Comparison of ENCODE assay signal across 10 cellular contexts in genomic region chr20:62117658-62118057, GRCh38. TPM values are rescaled to one million over a fixed set of nuclear protein-coding genes. Genes with fewer than 3 reads are reported as not detected.
DNase-seq lines count a peak whose midpoint lies in the region; ATAC-seq and TF ChIP-seq lines count a peak whose summit lies in the region.
"Had no signal": no experiment of that assay in that cellular context is flagged by ENCODE, and none has a peak within 500 bp of the region (broad histone marks: within the 10 kb centered on the region; RNA-seq: fewer than 3 reads in every experiment).

No MANE protein-coding gene starts in this region.

- H3K27me3 Mint-ChIP-seq in activated naive CD8-positive, alpha-beta T cell treated with anti-CD3 and anti-CD28 coated beads, Interleukin-2, amount 10 ng/mL, durations not matched to agents 7 days and 5 days: no peaks in the 10 kb centered on the region

- POLR2A ChIA-PET in activated naive CD8-positive, alpha-beta T cell treated with anti-CD3 and anti-CD28 coated beads, Interleukin-2, amount 10 ng/mL, durations not matched to agents 7 days and 5 days (lab: Charles Lee): interaction anchor here (0.5 to 8.7 kb wide), 3 partner anchors 24 to 488 kb away, joined by 3 to 111 read pairs (median 5); partner anchors contain the start of gene TAF4

- ATAC-seq in activated naive CD8-positive, alpha-beta T cell treated with anti-CD3 and anti-CD28 coated beads, Interleukin-2, amount 10 ng/mL, durations not matched to agents 7 days and 5 days (ENCODE audit: low read depth): peak; percentile 53
- ATAC-seq: Panc1 had no signal

- peak overlapping the region; percentile 61 for H3K27ac Mint-ChIP-seq in activated naive CD8-positive, alpha-beta T cell treated with anti-CD3 and anti-CD28 coated beads, Interleukin-2, amount 10 ng/mL, durations not matched to agents 7 days and 5 days

- H3K36me3 Mint-ChIP-seq in activated naive CD8-positive, alpha-beta T cell treated with anti-CD3 and anti-CD28 coated beads, Interleukin-2, amount 10 ng/mL, durations not matched to agents 7 days and 5 days: no peaks in the 10 kb centered on the region

- in situ Hi-C loops in brain microvascular endothelial cell (cut with HindIII; ENCODE audit: low pct_ligation_motif_present, low sequenced_read_pairs): no loop called here

- no peak for TF ChIP-seq CTCF in brain microvascular endothelial cell (IDR thresholded peaks at IDR 0.05; ENCODE audit: low read depth, low read length, missing control alignments)

- no peaks in the 10 kb centered on the region for H3K36me3 ChIP-seq in brain microvascular endothelial cell (replicated peaks)

- peak overlapping the region; percentile 39 for H3K4me3 Mint-ChIP-seq in activated naive CD8-positive, alpha-beta T cell treated with anti-CD3 and anti-CD28 coated beads, Interleukin-2, amount 10 ng/mL, durations not matched to agents 7 days and 5 days

- H3K27ac ChIP-seq in brain microvascular endothelial cell: no peak overlapping the region

- DNase-seq in KG1 (lab: John Stamatoyannopoulos, UW) (peak; percentile 25), iPS-NIHi11 (ENCODE audit: low spot score) (no peak), hippocampal formation (lab: John Stamatoyannopoulos, UW) (no peak), brain microvascular endothelial cell (no peak), NCI-H748 (lab: John Stamatoyannopoulos, UW; ENCODE audit: unreplicated experiment) (no peak)
- peak; percentile 54 for DNase-seq in activated CD4-positive, alpha-beta T cell treated with anti-CD3 and anti-CD28 coated beads for 48 hours
- DNase-seq in activated naive CD8-positive, alpha-beta T cell treated with anti-CD3 and anti-CD28 coated beads, Interleukin-2, amount 10 ng/mL, durations not matched to agents 7 days and 5 days: peak; percentile 80
- peak in 2 of 3 donors; percentile 42 to 44 for DNase-seq in stimulated activated CD4-positive, alpha-beta T cell treated with anti-CD3 and anti-CD28 coated beads, TNF-alpha, amount 100 ng/mL, for 1 hour (ENCODE audit: low read depth in 3 of 3, low spot score in 1 of 3)
- DNase-seq: Karpas-422 had no signal

- peaks cover 8% of the 10 kb centered on the region for H3K27me3 ChIP-seq in brain microvascular endothelial cell (replicated peaks)

- H3K4me1 Mint-ChIP-seq in activated naive CD8-positive, alpha-beta T cell treated with anti-CD3 and anti-CD28 coated beads, Interleukin-2, amount 10 ng/mL, durations not matched to agents 7 days and 5 days: peaks cover 17% of the 10 kb centered on the region

- H3K4me3 ChIP-seq in brain microvascular endothelial cell (ENCODE audit: low read depth, low read length): no peak overlapping the region

- peaks cover 12% of the 10 kb centered on the region for H3K9me3 Mint-ChIP-seq in activated naive CD8-positive, alpha-beta T cell treated with anti-CD3 and anti-CD28 coated beads, Interleukin-2, amount 10 ng/mL, durations not matched to agents 7 days and 5 days

RNA-seq across cellular contexts. Expression of gene LSM14B, which starts 4.6 kb away (rescaled TPM):
- 10 to 100 TPM; 45.1 to 45.5 TPM for total RNA-seq in activated naive CD8-positive, alpha-beta T cell treated with anti-CD3 and anti-CD28 coated beads, Interleukin-2, amount 10 ng/mL, durations not matched to agents 7 days and 5 days

RNA-seq across cellular contexts. Expression of gene PSMA7, which starts 25.5 kb away (rescaled TPM):
- 100 to 1,000 TPM; 219 to 236 TPM for total RNA-seq in activated naive CD8-positive, alpha-beta T cell treated with anti-CD3 and anti-CD28 coated beads, Interleukin-2, amount 10 ng/mL, durations not matched to agents 7 days and 5 days

RNA-seq across cellular contexts. Expression of gene SS18L1, which starts 25.9 kb away (rescaled TPM):
- total RNA-seq in activated naive CD8-positive, alpha-beta T cell treated with anti-CD3 and anti-CD28 coated beads, Interleukin-2, amount 10 ng/mL, durations not matched to agents 7 days and 5 days: 10 to 100 TPM; 21.0 to 23.3 TPM

RNA-seq across cellular contexts. Expression of gene TAF4, which starts 52.0 kb away (rescaled TPM):
- total RNA-seq in activated naive CD8-positive, alpha-beta T cell treated with anti-CD3 and anti-CD28 coated beads, Interleukin-2, amount 10 ng/mL, durations not matched to agents 7 days and 5 days: 10 to 100 TPM; 22.6 to 23.8 TPM

Comparison
In these comparisons a context has a peak if more than half of its experiments do, and no peak if none do; other contexts are left out.
1. DNase-seq: peak in KG1 (single experiment), activated CD4-positive, alpha-beta T cell treated with anti-CD3 and anti-CD28 coated beads for 48 hours (single experiment), activated naive CD8-positive, alpha-beta T cell treated with anti-CD3 and anti-CD28 coated beads, Interleukin-2, amount 10 ng/mL, durations not matched to agents 7 days and 5 days (single experiment) and stimulated activated CD4-positive, alpha-beta T cell treated with anti-CD3 and anti-CD28 coated beads, TNF-alpha, amount 100 ng/mL, for 1 hour (2 of 3); none in iPS-NIHi11 (single experiment), hippocampal formation (0 of 2), brain microvascular endothelial cell (single experiment) and NCI-H748 (single experiment).